27 cellular contexts compared by ENCODE assay signal in the genomic region with DNA sequence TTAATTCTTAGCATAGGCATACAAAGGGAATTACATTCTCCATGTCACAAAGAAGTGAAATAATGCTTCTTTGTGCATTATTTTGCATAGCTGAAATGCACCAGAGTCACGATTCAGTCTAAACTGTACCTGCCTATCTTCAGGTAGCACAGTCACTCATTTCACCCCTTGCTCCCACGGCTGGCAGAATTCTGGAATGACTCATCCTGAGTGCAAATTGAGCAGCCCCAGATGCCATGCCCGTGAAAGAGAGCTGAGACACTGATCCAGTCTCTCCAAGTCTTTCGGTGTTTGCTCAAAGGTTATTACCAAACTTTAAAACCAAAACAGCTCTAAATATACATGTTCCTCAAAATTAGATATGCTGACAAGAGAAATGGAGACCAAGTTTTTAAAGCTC.
"Had no signal": no experiment of that assay in that cellular context is flagged by ENCODE, and none has a peak within 500 bp of the region (broad histone marks: within the 10 kb centered on the region; RNA-seq: fewer than 3 reads in every experiment).

No MANE protein-coding gene starts in this region.

- H3K9me3 ChIP-seq: body of pancreas, MG63, Peyer's patch, SJSA1 had no signal

- ATAC-seq: activated CD8-positive, alpha-beta T cell treated with anti-CD3 and anti-CD28 coated beads, Interleukin-2, amount 10 ng/mL, durations not matched to agents 7 days and 5 days; body of pancreas; SK-N-SH treated with all-trans-retinoic acid at 6 μM for 48 hours; WTC11 had no signal

- DNase-seq: activated CD4-positive, alpha-beta T cell treated with anti-CD3 and anti-CD28 coated beads for 48 hours; activated CD4-positive, alpha-beta T cell treated with anti-CD3 and anti-CD28 coated beads, Interleukin-2, amount 50 U/mL, for 4 hours; activated CD4-positive, CD25-positive, alpha-beta regulatory T cell treated with anti-CD3 and anti-CD28 coated beads, Interleukin-2, amount 50 U/mL, for 72 hours; activated CD8-positive, alpha-beta memory T cell treated with anti-CD3 and anti-CD28 coated beads, Interleukin-2, amount 50 U/mL, for 48 hours; activated CD8-positive, alpha-beta T cell treated with anti-CD3 and anti-CD28 coated beads, Interleukin-2, amount 10 ng/mL, durations not matched to agents 7 days and 5 days; activated effector memory CD4-positive, alpha-beta T cell treated with Interleukin-2 at 50 U/mL for 16 hours; activated naive CD4-positive, alpha-beta T cell; activated T-cell treated with anti-CD3 and anti-CD28 coated beads, Interleukin-2, amount 50 U/mL, for 1 hour; aorta; body of pancreas; Kasumi-1; MG63; MV-4-11; NCI-H1092 treated with DMSO at 0.1 percent for 48 hours; NCI-H1417 treated with DMSO at 0.1 percent for 48 hours; NCI-H1694 treated with DMSO at 0.1 percent for 48 hours; NCI-H2029 treated with DMSO at 0.1 percent for 48 hours; NCI-H345; NCI-H510A; NCI-H526 treated with DMSO at 0.1 percent for 48 hours; NCI-H82; OCI-M1; Peyer's patch; SHP77 had no signal

- H3K27me3 ChIP-seq: body of pancreas, MG63, Peyer's patch, SJSA1 had no signal

- H3K4me3 ChIP-seq: body of pancreas, MG63, Peyer's patch, SJSA1 had no signal

- H3K36me3 ChIP-seq: MG63, Peyer's patch, SJSA1 had no signal

- H3K27ac ChIP-seq: body of pancreas, Peyer's patch, SJSA1 had no signal

- H3K4me1 ChIP-seq: body of pancreas, Peyer's patch, SJSA1 had no signal
